Comparison of ENCODE assay signal across 8 cellular contexts in genomic region chr7:102363549-102364393, GRCh38. TPM values are rescaled to one million over a fixed set of nuclear protein-coding genes. Genes with fewer than 3 reads are reported as not detected.
DNase-seq lines count a peak whose midpoint lies in the region; ATAC-seq, FAIRE-seq and TF ChIP-seq lines count a peak whose summit lies in the region.
"Not testable (repeated sequence)": the region's sequence is repeated elsewhere in the genome, so short reads cannot be mapped to it uniquely, and the experiment has no call there.

No MANE protein-coding gene starts in this region.

- no CpG with 5 or more reads among the region's 76 CpGs for WGBS in H9 (ENCODE audit: extremely low coverage, insufficient read length, low lambda C conversion rate)

- FAIRE-seq in G401.6 (lab: Jason Lieb, UNC) = peak; percentile 13

- H3K4me3 Mint-ChIP-seq in H9 (peak overlapping the region; percentile 90 to 95), neural progenitor cell (peak overlapping the region; percentile 94)

- H3K27me3 Mint-ChIP-seq in H9 (ENCODE audit: low read depth); neural progenitor cell (ENCODE audit: insufficient read depth, low read depth): not testable (repeated sequence)

- not testable (repeated sequence) for H3K23me2 ChIP-seq in H9 (ENCODE audit: insufficient read length, low read depth, low read length, poor library complexity, severe bottlenecking)

- DNase-seq in H9 = peak; percentile 98
- peak; percentile 99 for DNase-seq in M059J (ENCODE audit: low read depth)
- DNase-seq in activated gamma-delta T cell (lab: John Stamatoyannopoulos, UW) = peak; percentile 86
- DNase-seq in foreskin keratinocyte = peak; percentile 97 to 99
- DNase-seq in neural progenitor cell (ENCODE audit: low spot score) = peak; percentile 97

- not testable (repeated sequence) for H3K14ac ChIP-seq in H9 (ENCODE audit: insufficient read depth, low read length)

- H3K27ac Mint-ChIP-seq in H9 (peak overlapping the region in 2 of 3 experiments; percentile 55 to 85; a peak in 2 of 7 replicates), neural progenitor cell (peak overlapping the region; percentile 90)

- not testable (repeated sequence) for H4K20me1 ChIP-seq in H9 (ENCODE audit: control insufficient read depth, insufficient read depth, insufficient read length); neural progenitor cell (ENCODE audit: low read depth)

- peak overlapping the region; percentile 60 for H3K4me2 ChIP-seq in H9 (ENCODE audit: insufficient read depth, insufficient read length, low read length)
- H3K4me2 ChIP-seq in neural progenitor cell = peak overlapping the region; percentile 88

- H3K4me1 Mint-ChIP-seq in H9, neural progenitor cell: not testable (repeated sequence)

- H4K91ac ChIP-seq in H9 (ENCODE audit: insufficient read length, low read depth, low read length) = not testable (repeated sequence)

- H3K23ac ChIP-seq in H9 (ENCODE audit: insufficient read length, low read depth, low read length) = not testable (repeated sequence)

- peaks cover 15 to 23% (median 23%) of the 10 kb centered on the region in 3 experiments; a peak in 6 of 7 replicates for H3K36me3 Mint-ChIP-seq in H9 (ENCODE audit: insufficient read depth in 1 of 3, low read depth in 3 of 3)
- peaks cover 10% of the 10 kb centered on the region for H3K36me3 Mint-ChIP-seq in neural progenitor cell

- not testable (repeated sequence) for H2BK12ac ChIP-seq in H9 (ENCODE audit: insufficient read length, low read depth, low read length)

- H3K4me1 ChIP-seq in H9 (ENCODE audit: insufficient read depth, low read length); foreskin keratinocyte; neural progenitor cell; stomach smooth muscle (ENCODE audit: control insufficient read depth, insufficient read depth, low read length): not testable (repeated sequence)

- H4K5ac ChIP-seq in H9 (ENCODE audit: insufficient read length, low read depth, low read length) = not testable (repeated sequence)

- H3K36me3 ChIP-seq in neural progenitor cell; stomach smooth muscle (ENCODE audit: control insufficient read depth in 2 of 2, insufficient read depth in 2 of 2, low read length in 2 of 2): not testable (repeated sequence)

- not testable (repeated sequence) for H3K56ac ChIP-seq in H9 (ENCODE audit: insufficient read length, low read depth, low read length)

- not testable (repeated sequence) for H2BK120ac ChIP-seq in H9 (ENCODE audit: low read depth, low read length, poor library complexity, severe bottlenecking)

- not testable (repeated sequence) for H3K27ac ChIP-seq in H9 (ENCODE audit: insufficient read length, low read depth, low read length)
- H3K27ac ChIP-seq in foreskin keratinocyte (peak overlapping the region; percentile 51), neural progenitor cell (peak overlapping the region; percentile 81), stomach smooth muscle (ENCODE audit: low read length) (peak overlapping the region; percentile 46)

- H2AFZ ChIP-seq in H9 (ENCODE audit: low read length); neural progenitor cell (replicated peaks): not testable (repeated sequence)

- H4K8ac ChIP-seq in H9 (replicated peaks; ENCODE audit: insufficient read length, low read depth, low read length) = not testable (repeated sequence)

- H2BK15ac ChIP-seq in H9 (ENCODE audit: low read depth, low read length) = not testable (repeated sequence)

- not testable (repeated sequence) for H3T11ph ChIP-seq in H9 (ENCODE audit: low read length)

- H3K27me3 ChIP-seq in H9 (ENCODE audit: insufficient read depth, low read length); foreskin keratinocyte; neural progenitor cell; stomach smooth muscle (ENCODE audit: control insufficient read depth in 1 of 2, insufficient read depth in 2 of 2, low read length in 2 of 2): not testable (repeated sequence)

- not testable (repeated sequence) for H3K9me3 Mint-ChIP-seq in H9, neural progenitor cell

- not testable (repeated sequence) for H3K79me1 ChIP-seq in H9 (ENCODE audit: insufficient read depth, low read depth, low read length, poor library complexity, severe bottlenecking)

- H3K79me2 ChIP-seq in H9 (ENCODE audit: insufficient read depth, low read length) = not testable (repeated sequence)
- H3K79me2 ChIP-seq in neural progenitor cell (ENCODE audit: low read depth) = peaks cover 20% of the 10 kb centered on the region

- TF ChIP-seq CTCF in H9 (conservative IDR thresholded peaks at IDR 0.05) = peak; percentile 24; the same call in 2 of the 3 replicates
- peak; percentile 36 for TF ChIP-seq CTCF in foreskin keratinocyte (conservative IDR thresholded peaks at IDR 0.05)
- TF ChIP-seq CTCF in neural progenitor cell (IDR thresholded peaks at IDR 0.05) = peak; percentile 40

- not testable (repeated sequence) for H3K4ac ChIP-seq in H9 (ENCODE audit: low read depth, low read length)

- H2BK20ac ChIP-seq in H9 (ENCODE audit: low read depth, low read length, poor library complexity, severe bottlenecking) = not testable (repeated sequence)

- H3K9ac ChIP-seq in H9 (ENCODE audit: extremely low read depth, insufficient read length, low read length) (peak overlapping the region; percentile 84), neural progenitor cell (peak overlapping the region; percentile 85), stomach smooth muscle (ENCODE audit: low read length in 2 of 2) (peak overlapping the region; percentile 51 to 70)

- H3K4me3 ChIP-seq in neural progenitor cell (peak overlapping the region; percentile 86), stomach smooth muscle (ENCODE audit: low read length in 2 of 2) (peak overlapping the region; percentile 57 to 75)

- not testable (repeated sequence) for H3K9me3 ChIP-seq in H9 (ENCODE audit: control insufficient read depth, low read depth, low read length); neural progenitor cell (ENCODE audit: low read depth); stomach smooth muscle (ENCODE audit: control insufficient read depth in 2 of 2, low read length in 2 of 2)

- H3F3A ChIP-seq in neural progenitor cell (ENCODE audit: low read depth) = not testable (repeated sequence)

- not testable (repeated sequence) for H2BK5ac ChIP-seq in H9 (ENCODE audit: insufficient read length, low read length)

- peak; percentile 87 for TF ChIP-seq POLR2A in Raji (IDR thresholded peaks at IDR 0.05; ENCODE audit: insufficient read depth, low read depth, low read length)

- not testable (repeated sequence) for H2AK5ac ChIP-seq in H9 (ENCODE audit: insufficient read length, low read length)

- peak; percentile 99 for ATAC-seq in foreskin keratinocyte

- not testable (repeated sequence) for H3K18ac ChIP-seq in H9 (ENCODE audit: insufficient read length, low read depth, low read length)

RNA-seq across cellular contexts. Expression of gene SPDYE6, which starts 7.5 kb away (rescaled TPM):
- total RNA-seq in H9 (2021) (not detected in 2 replicates), foreskin keratinocyte (not detected in 2 replicates), neural progenitor cell (ENCODE audit: low replicate concordance) (not detected in 2 replicates)
- not detected in 2 replicates for total RNA-seq in M059J (2014; rRNA removed; shearing (Covaris generic))
- polyA plus RNA-seq in foreskin keratinocyte = not detected in 2 replicates

RNA-seq across cellular contexts. Expression of gene PRKRIP1, which starts 32.4 kb away (rescaled TPM):
- 36.0 and 38.8 TPM in 2 replicates for total RNA-seq in H9 (2021)
- 14.9 and 21.2 TPM in 2 replicates for total RNA-seq in M059J (2014; rRNA removed; shearing (Covaris generic))
- total RNA-seq in foreskin keratinocyte = 14.2 and 14.5 TPM in 2 replicates
- polyA plus RNA-seq in foreskin keratinocyte = 18.5 and 18.8 TPM in 2 replicates
- total RNA-seq in neural progenitor cell (ENCODE audit: low replicate concordance) = 29.1 and 44.5 TPM in 2 replicates
